In the genomic region with DNA sequence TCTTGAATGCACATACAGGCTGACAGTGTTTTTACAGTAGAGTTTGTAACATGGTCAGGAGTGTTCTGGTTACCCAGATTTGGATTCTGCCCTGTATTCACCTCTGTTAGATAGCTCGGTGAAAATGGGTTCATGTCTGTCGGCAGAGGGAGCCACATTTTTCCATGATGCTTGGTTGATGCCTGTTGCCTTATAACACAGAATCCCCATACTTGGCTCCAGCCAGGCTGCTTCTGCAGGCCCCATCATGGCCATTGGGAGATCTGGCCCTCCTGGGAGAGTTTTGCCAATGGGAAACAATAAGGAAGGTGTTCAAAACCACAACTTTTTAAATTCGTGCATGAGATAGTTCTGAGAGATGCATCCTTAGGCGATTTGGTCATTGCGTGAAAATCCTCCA, we compare ENCODE assay signal across 19 cellular contexts.
DNase-seq lines count a peak whose midpoint lies in the region; TF ChIP-seq lines count a peak whose summit lies in the region.
"Had no signal": no experiment of that assay in that cellular context is flagged by ENCODE, and none has a peak within 500 bp of the region (broad histone marks: within the 10 kb centered on the region; RNA-seq: fewer than 3 reads in every experiment).

No MANE protein-coding gene starts in this region.

- peak; percentile 25 for TF ChIP-seq CTCF in endodermal cell (conservative IDR thresholded peaks at IDR 0.05)
- TF ChIP-seq CTCF in nephron (IDR thresholded peaks at IDR 0.05; ENCODE audit: unreplicated experiment in 3 of 3): no peak
- TF ChIP-seq CTCF in GM20000 (IDR thresholded peaks at IDR 0.05; ENCODE audit: extremely low read depth, missing control alignments): no peak

- peaks cover 5% of the 10 kb centered on the region for H3K4me1 ChIP-seq in endodermal cell (ENCODE audit: control insufficient read depth, insufficient read depth, low read length)
- H3K4me1 ChIP-seq: uterus had no signal

- peaks cover 14% of the 10 kb centered on the region for H3K27me3 Mint-ChIP-seq in endodermal cell (ENCODE audit: insufficient read depth)
- no peaks in the 10 kb centered on the region for H3K27me3 Mint-ChIP-seq in nephron (ENCODE audit: low read depth)
- H3K27me3 Mint-ChIP-seq: B cell had no signal

- WGBS in endodermal cell (ENCODE audit: insufficient coverage in 1 of 2, insufficient read length in 1 of 2), 2 experiments: 93 to 95% methylated on average over 4 to 5 of the region's 5 CpGs

- H3K9ac ChIP-seq in endodermal cell (ENCODE audit: extremely low read depth, low read length, poor library complexity, severe bottlenecking): no peak overlapping the region

- no peaks in the 10 kb centered on the region for H3K27me3 ChIP-seq in endodermal cell (ENCODE audit: control insufficient read depth, insufficient read depth, low read length, poor library complexity, severe bottlenecking)
- H3K27me3 ChIP-seq: left lung, SJCRH30, uterus had no signal

- H3K27ac ChIP-seq in endodermal cell (ENCODE audit: low read depth, low read length): no peak overlapping the region
- H3K27ac ChIP-seq: left lung, SJCRH30 had no signal

- H3K4me3 ChIP-seq in endodermal cell (ENCODE audit: low read length): no peak overlapping the region
- H3K4me3 ChIP-seq: left lung, mucosa of descending colon, SJCRH30, uterus had no signal

- H3K4me1 Mint-ChIP-seq in endodermal cell: peaks cover 14% of the 10 kb centered on the region
- H3K4me1 Mint-ChIP-seq in nephron: peaks cover 60% of the 10 kb centered on the region

- no peaks in the 10 kb centered on the region for H3K9me3 ChIP-seq in endodermal cell (ENCODE audit: control insufficient read depth, low read length)
- H3K9me3 ChIP-seq: Caco-2, left lung, mucosa of descending colon, SJCRH30, uterus had no signal

- H3K36me3 ChIP-seq in endodermal cell (ENCODE audit: control insufficient read depth, insufficient read depth, low read length): peaks cover 73% of the 10 kb centered on the region
- H3K36me3 ChIP-seq: uterus had no signal

- H3K9me3 Mint-ChIP-seq in endodermal cell (no peaks in the 10 kb centered on the region), nephron (no peaks in the 10 kb centered on the region)

- H3K4me3 Mint-ChIP-seq in endodermal cell (no peak overlapping the region), nephron (no peak overlapping the region)
- H3K4me3 Mint-ChIP-seq: B cell had no signal

- H3K36me3 Mint-ChIP-seq in endodermal cell (ENCODE audit: low read depth) (no peaks in the 10 kb centered on the region), nephron (ENCODE audit: low read depth) (peaks cover 68% of the 10 kb centered on the region)

- H3K27ac Mint-ChIP-seq in endodermal cell (no peak overlapping the region), nephron (peak overlapping the region in 2 of 3 experiments; percentile 37 to 98)
- H3K27ac Mint-ChIP-seq: B cell had no signal

- DNase-seq in NCI-H1105 treated with DMSO at 0.1 percent for 48 hours (lab: John Stamatoyannopoulos, UW) (peak; percentile 2), NCI-H1105 (lab: John Stamatoyannopoulos, UW) (no peak), RPMI7951 (ENCODE audit: low read depth) (peak; percentile 17), endodermal cell (peak; percentile 43), NCI-H2171 treated with DMSO at 0.1 percent for 48 hours (lab: John Stamatoyannopoulos, UW) (no peak), GM20000 (ENCODE audit: low spot score) (no peak)
- DNase-seq in stimulated activated naive CD4-positive, alpha-beta T cell (lab: John Stamatoyannopoulos, UW): no peak
- DNase-seq: activated CD4-positive, alpha-beta T cell treated with anti-CD3 and anti-CD28 coated beads, Interleukin-2, amount 50 U/mL, for 48 hours; activated effector memory CD4-positive, alpha-beta T cell treated with anti-CD3 and anti-CD28 coated beads, Interleukin-2, amount 50 U/mL, for 16 hours; Caco-2; caudate nucleus; Karpas-422; left lung; mucosa of descending colon; NCI-H526 treated with DMSO at 0.1 percent for 48 hours; SJCRH30; uterus had no signal

Comparison
In these comparisons a context has a peak if more than half of its experiments do, and no peak if none do; other contexts are left out.
1. DNase-seq: peak in NCI-H1105 treated with DMSO at 0.1 percent for 48 hours (single experiment), RPMI7951 (single experiment) and endodermal cell (single experiment); none in NCI-H1105 (single experiment), NCI-H2171 treated with DMSO at 0.1 percent for 48 hours (single experiment), GM20000 (single experiment) and stimulated activated naive CD4-positive, alpha-beta T cell (0 of 6).